ENCODE assay signal across 1 cellular context in the genomic region with DNA sequence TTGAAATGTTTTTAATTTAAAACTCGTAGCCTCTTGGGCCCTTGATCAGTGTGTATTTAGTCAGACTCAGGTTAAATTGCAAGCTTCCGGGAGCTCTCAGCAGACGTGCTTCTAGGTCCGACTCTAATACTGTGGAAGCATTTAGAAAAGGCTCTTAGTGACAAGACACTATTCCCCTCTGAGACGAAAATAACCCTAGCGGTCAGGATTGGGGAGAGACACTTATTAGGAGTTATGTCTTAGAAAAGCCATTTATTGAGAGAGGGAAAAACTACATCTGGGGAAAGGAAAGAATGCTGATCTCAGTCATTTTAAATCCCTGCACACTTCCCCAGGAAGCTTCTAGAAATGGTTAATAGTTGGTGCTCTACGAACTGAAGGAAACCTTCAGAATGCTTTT.
TF ChIP-seq lines count a peak whose summit lies in the region.

No MANE protein-coding gene starts in this region.

TF ChIP-seq in HCT116, 20 proteins besides CTCF, POLR2A, EP300 and RAD21:
- TF ChIP-seq, protein P1, sequence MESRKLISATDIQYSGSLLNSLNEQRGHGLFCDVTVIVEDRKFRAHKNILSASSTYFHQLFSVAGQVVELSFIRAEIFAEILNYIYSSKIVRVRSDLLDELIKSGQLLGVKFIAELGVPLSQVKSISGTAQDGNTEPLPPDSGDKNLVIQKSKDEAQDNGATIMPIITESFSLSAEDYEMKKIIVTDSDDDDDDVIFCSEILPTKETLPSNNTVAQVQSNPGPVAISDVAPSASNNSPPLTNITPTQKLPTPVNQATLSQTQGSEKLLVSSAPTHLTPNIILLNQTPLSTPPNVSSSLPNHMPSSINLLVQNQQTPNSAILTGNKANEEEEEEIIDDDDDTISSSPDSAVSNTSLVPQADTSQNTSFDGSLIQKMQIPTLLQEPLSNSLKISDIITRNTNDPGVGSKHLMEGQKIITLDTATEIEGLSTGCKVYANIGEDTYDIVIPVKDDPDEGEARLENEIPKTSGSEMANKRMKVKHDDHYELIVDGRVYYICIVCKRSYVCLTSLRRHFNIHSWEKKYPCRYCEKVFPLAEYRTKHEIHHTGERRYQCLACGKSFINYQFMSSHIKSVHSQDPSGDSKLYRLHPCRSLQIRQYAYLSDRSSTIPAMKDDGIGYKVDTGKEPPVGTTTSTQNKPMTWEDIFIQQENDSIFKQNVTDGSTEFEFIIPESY (IDR thresholded peaks at IDR 0.05; ENCODE audit: extremely low read depth, insufficient replicate concordance, low read length) = no peak
- TF ChIP-seq TCF7L2 (IDR thresholded peaks at IDR 0.05; ENCODE audit: borderline replicate concordance, extremely low read depth, insufficient read depth, insufficient read length) = no peak
- no peak for TF ChIP-seq POLR2AphosphoS5 (IDR thresholded peaks at IDR 0.05; ENCODE audit: low read depth, low read length)
- TF ChIP-seq EZH2phosphoT487 (IDR thresholded peaks at IDR 0.05; ENCODE audit: borderline replicate concordance) = no peak
- no peak for TF ChIP-seq CEBPB (IDR thresholded peaks at IDR 0.05; ENCODE audit: low read depth)
- no peak for TF ChIP-seq EGR1 (IDR thresholded peaks at IDR 0.05; ENCODE audit: low read depth)
- TF ChIP-seq, protein P2, sequence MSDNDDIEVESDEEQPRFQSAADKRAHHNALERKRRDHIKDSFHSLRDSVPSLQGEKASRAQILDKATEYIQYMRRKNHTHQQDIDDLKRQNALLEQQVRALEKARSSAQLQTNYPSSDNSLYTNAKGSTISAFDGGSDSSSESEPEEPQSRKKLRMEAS (IDR thresholded peaks at IDR 0.05) = no peak
- no peak for TF ChIP-seq ZNF274 (IDR thresholded peaks at IDR 0.05; ENCODE audit: low read depth, low read length)
- TF ChIP-seq, protein P3, sequence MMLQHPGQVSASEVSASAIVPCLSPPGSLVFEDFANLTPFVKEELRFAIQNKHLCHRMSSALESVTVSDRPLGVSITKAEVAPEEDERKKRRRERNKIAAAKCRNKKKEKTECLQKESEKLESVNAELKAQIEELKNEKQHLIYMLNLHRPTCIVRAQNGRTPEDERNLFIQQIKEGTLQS (IDR thresholded peaks at IDR 0.05) = no peak
- TF ChIP-seq ELF1 (IDR thresholded peaks at IDR 0.05; ENCODE audit: borderline replicate concordance, low read depth) = no peak
- no peak for TF ChIP-seq SP1 (IDR thresholded peaks at IDR 0.05; ENCODE audit: low read depth)
- TF ChIP-seq FOSL1 (IDR thresholded peaks at IDR 0.05; ENCODE audit: low read depth) = no peak
- no peak for TF ChIP-seq ZFX (IDR thresholded peaks at IDR 0.05)
- no peak for TF ChIP-seq SIN3A (IDR thresholded peaks at IDR 0.05; ENCODE audit: low read depth)
- TF ChIP-seq YY1 (IDR thresholded peaks at IDR 0.05; ENCODE audit: extremely low read depth, insufficient replicate concordance, low read depth, low read length) = no peak
